In the genomic region with DNA sequence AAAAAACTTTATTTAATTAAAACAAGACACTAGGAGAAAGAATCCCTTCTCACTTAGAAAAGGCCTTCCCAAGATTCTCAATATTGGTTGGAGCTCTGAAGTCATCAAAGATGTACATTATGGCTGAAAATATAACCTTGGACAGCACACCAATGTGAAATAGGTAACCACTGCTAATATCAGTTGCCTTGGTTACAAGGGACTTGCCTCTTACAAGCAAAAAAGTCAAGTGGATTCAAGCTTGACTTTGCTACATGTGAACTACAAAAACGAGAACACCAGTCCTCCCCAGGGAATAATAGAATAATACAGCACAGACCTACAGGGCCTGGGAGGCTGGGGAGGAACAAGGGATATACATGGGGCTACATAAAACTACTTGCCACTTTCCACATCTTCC, we compare ENCODE assay signal across 15 cellular contexts. TPM values are rescaled to one million over a fixed set of nuclear protein-coding genes. Genes with fewer than 3 reads are reported as not detected.
DNase-seq lines count a peak whose midpoint lies in the region; ATAC-seq and TF ChIP-seq lines count a peak whose summit lies in the region.
"Had no signal": no experiment of that assay in that cellular context is flagged by ENCODE, and none has a peak within 500 bp of the region (broad histone marks: within the 10 kb centered on the region; RNA-seq: fewer than 3 reads in every experiment).

No MANE protein-coding gene starts in this region.

- H3K9me3 ChIP-seq in osteoblast (ENCODE audit: low read depth, low read length) = no peaks in the 10 kb centered on the region
- H3K9me3 ChIP-seq: adrenal gland, colonic mucosa, neutrophil, thoracic aorta had no signal

- CTCF ChIA-PET in activated B cell treated with CpG ODN at 0.5 μM for 24 hours (lab: Charles Lee) = interaction anchor here (1.9 kb wide), 1 partner anchor 35 kb away, joined by 5 read pairs; no protein-coding TSS in a partner anchor

- no peaks in the 10 kb centered on the region for H4K20me1 ChIP-seq in osteoblast (ENCODE audit: insufficient read depth, low read length)

- intact Hi-C loops in activated B cell treated with CpG ODN at 0.5 μM for 24 hours (cut with micrococcal nuclease) = no loop called here

- H3K4me1 Mint-ChIP-seq in activated B cell treated with CpG ODN at 0.5 μM for 24 hours (peaks cover 4% of the 10 kb centered on the region), glutamatergic neuron (ENCODE audit: low read depth, unreplicated experiment) (peaks cover 23% of the 10 kb centered on the region), endothelial cell (ENCODE audit: unreplicated experiment) (peaks cover 2% of the 10 kb centered on the region)
- H3K4me1 Mint-ChIP-seq: CD14-positive monocyte had no signal

- H3K27me3 Mint-ChIP-seq in activated B cell treated with CpG ODN at 0.5 μM for 24 hours = no peaks in the 10 kb centered on the region
- H3K27me3 Mint-ChIP-seq in glutamatergic neuron (ENCODE audit: unreplicated experiment) = peaks cover 2% of the 10 kb centered on the region
- peaks cover 1% of the 10 kb centered on the region for H3K27me3 Mint-ChIP-seq in endothelial cell (ENCODE audit: unreplicated experiment)
- H3K27me3 Mint-ChIP-seq: IgD-negative memory B cell had no signal

- H3K4me2 ChIP-seq in osteoblast (ENCODE audit: insufficient read depth, low read length) = no peak overlapping the region

- H3K4me1 ChIP-seq in osteoblast (ENCODE audit: insufficient read depth, low read length) = peaks cover 2% of the 10 kb centered on the region
- H3K4me1 ChIP-seq: adrenal gland, colonic mucosa had no signal

- no peaks in the 10 kb centered on the region for H3K79me2 ChIP-seq in osteoblast (ENCODE audit: insufficient read depth, low read length)

- no peak for DNase-seq in activated B cell treated with CpG ODN at 0.5 μM for 24 hours
- no peak for DNase-seq in glutamatergic neuron
- no peak for DNase-seq in endothelial cell (ENCODE audit: low spot score)
- DNase-seq in osteoblast (ENCODE audit: insufficient read length, low spot score, missing footprints) = no peak
- DNase-seq: activated CD4-positive, CD25-positive, alpha-beta regulatory T cell treated with anti-CD3 and anti-CD28 coated beads, Interleukin-2, amount 50 U/mL, for 72 hours; adrenal gland; colonic mucosa; NCI-H187 treated with DMSO at 0.1 percent for 48 hours had no signal

- H3K27ac ChIP-seq in osteoblast (ENCODE audit: low read depth, low read length) = no peak overlapping the region
- H3K27ac ChIP-seq: adrenal gland, colonic mucosa, neutrophil, thoracic aorta had no signal

- no peak overlapping the region for H3K4me3 ChIP-seq in osteoblast (ENCODE audit: insufficient read depth, low read length)
- H3K4me3 ChIP-seq: adrenal gland, colonic mucosa, thoracic aorta had no signal

- POLR2A ChIA-PET in activated B cell treated with CpG ODN at 0.5 μM for 24 hours (lab: Charles Lee) = no interaction called here

- no peak overlapping the region for H3K27ac Mint-ChIP-seq in activated B cell treated with CpG ODN at 0.5 μM for 24 hours
- H3K27ac Mint-ChIP-seq in glutamatergic neuron (ENCODE audit: unreplicated experiment) = no peak overlapping the region
- no peak overlapping the region for H3K27ac Mint-ChIP-seq in endothelial cell (ENCODE audit: unreplicated experiment)
- H3K27ac Mint-ChIP-seq: CD14-positive monocyte, IgD-negative memory B cell had no signal

- no peak overlapping the region for H3K4me3 Mint-ChIP-seq in activated B cell treated with CpG ODN at 0.5 μM for 24 hours
- H3K4me3 Mint-ChIP-seq in glutamatergic neuron (ENCODE audit: unreplicated experiment) = no peak overlapping the region
- H3K4me3 Mint-ChIP-seq in endothelial cell (ENCODE audit: unreplicated experiment) = no peak overlapping the region
- H3K4me3 Mint-ChIP-seq: CD14-positive monocyte, IgD-negative memory B cell had no signal

- ATAC-seq in GM18519 (IDR thresholded peaks at IDR 0.05; ENCODE audit: low FRiP score, unreplicated experiment) (peak; percentile 71), GM21619 (IDR thresholded peaks at IDR 0.05; ENCODE audit: unreplicated experiment) (peak; percentile 76), HG03159 (IDR thresholded peaks at IDR 0.05; ENCODE audit: unreplicated experiment) (peak; percentile 69), activated B cell treated with CpG ODN at 0.5 μM for 24 hours (ENCODE audit: low read depth) (peak; percentile 76)

- H3K9me3 Mint-ChIP-seq in activated B cell treated with CpG ODN at 0.5 μM for 24 hours (no peaks in the 10 kb centered on the region), glutamatergic neuron (ENCODE audit: unreplicated experiment) (no peaks in the 10 kb centered on the region), endothelial cell (ENCODE audit: unreplicated experiment) (no peaks in the 10 kb centered on the region)
- H3K9me3 Mint-ChIP-seq: CD14-positive monocyte, IgD-negative memory B cell had no signal

- no peaks in the 10 kb centered on the region for H3K36me3 ChIP-seq in osteoblast (ENCODE audit: insufficient read depth, low read length)
- H3K36me3 ChIP-seq: adrenal gland, colonic mucosa, neutrophil, thoracic aorta had no signal

- H3K27me3 ChIP-seq in osteoblast (ENCODE audit: insufficient read depth, low read length) = no peaks in the 10 kb centered on the region
- H3K27me3 ChIP-seq: adrenal gland, colonic mucosa, neutrophil had no signal

- H3K36me3 Mint-ChIP-seq in activated B cell treated with CpG ODN at 0.5 μM for 24 hours (ENCODE audit: low read depth) = no peaks in the 10 kb centered on the region
- H3K36me3 Mint-ChIP-seq in glutamatergic neuron (ENCODE audit: unreplicated experiment) = no peaks in the 10 kb centered on the region
- no peaks in the 10 kb centered on the region for H3K36me3 Mint-ChIP-seq in endothelial cell (ENCODE audit: low read depth, unreplicated experiment)
- H3K36me3 Mint-ChIP-seq: CD14-positive monocyte, IgD-negative memory B cell had no signal

- TF ChIP-seq CTCF in activated B cell treated with CpG ODN at 0.5 μM for 24 hours (IDR thresholded peaks at IDR 0.05) (no peak), glutamatergic neuron (IDR thresholded peaks at IDR 0.05; ENCODE audit: partially characterized antibody, unreplicated experiment) (no peak), endothelial cell (IDR thresholded peaks at IDR 0.05; ENCODE audit: unreplicated experiment) (no peak), osteoblast (IDR thresholded peaks at IDR 0.05; ENCODE audit: extremely low read depth, low read depth, low read length) (no peak)

- H2AFZ ChIP-seq in osteoblast (ENCODE audit: low read length) = no peak overlapping the region

RNA-seq across cellular contexts. Expression of a gene that starts 46.1 kb away (rescaled TPM):
- total RNA-seq in activated B cell treated with CpG ODN at 0.5 μM for 24 hours (69.6 and 86.0 TPM in 2 replicates), glutamatergic neuron (ENCODE audit: unreplicated experiment) (13.0 TPM), endothelial cell (ENCODE audit: unreplicated experiment) (20.5 TPM), osteoblast (72.0 and 80.2 TPM in 2 replicates)
